Comparison of ENCODE assay signal across 1 cellular context in the genomic region with DNA sequence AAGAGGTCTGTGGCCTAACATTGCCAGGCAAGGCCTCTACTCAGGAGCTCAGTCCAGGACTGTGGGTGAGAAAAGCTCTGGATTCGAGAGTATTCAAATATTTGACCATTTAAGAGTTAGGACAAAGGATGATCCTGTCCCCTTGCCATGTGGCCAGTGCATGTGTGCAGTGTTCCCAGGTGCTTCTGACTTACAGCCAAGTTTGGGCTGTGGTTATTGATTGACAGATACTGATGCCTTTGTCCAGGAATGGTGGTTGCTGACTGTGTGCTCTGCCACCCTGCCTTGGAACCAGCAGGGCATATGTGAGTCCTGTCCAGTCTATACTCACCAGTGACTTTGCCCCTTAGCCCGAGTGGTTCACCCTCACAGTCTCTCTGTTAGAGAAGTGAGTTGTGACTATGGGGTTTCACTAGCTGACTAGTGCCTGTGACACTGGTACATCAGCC.
TF ChIP-seq lines count a peak whose summit lies in the region.

No MANE protein-coding gene starts in this region.

TF ChIP-seq in A549, 52 proteins besides CTCF, POLR2A, EP300 and RAD21 (continued from another document):
- TF ChIP-seq JUN (IDR thresholded peaks at IDR 0.05) (no peak), CHD4 (IDR thresholded peaks at IDR 0.05; ENCODE audit: borderline replicate concordance) (no peak), HOXA7 (CRISPR knock-in tag; IDR thresholded peaks at IDR 0.05) (no peak), FOSL2 (IDR thresholded peaks at IDR 0.05) (no peak), FOSL2 (CRISPR knock-in tag; IDR thresholded peaks at IDR 0.05) (no peak), CBX8 (IDR thresholded peaks at IDR 0.05) (no peak), HEYL (CRISPR knock-in tag; IDR thresholded peaks at IDR 0.05) (no peak), GATA3 (IDR thresholded peaks at IDR 0.05; ENCODE audit: borderline replicate concordance) (no peak), CEBPB (IDR thresholded peaks at IDR 0.05) (no peak), NPAS2 (CRISPR knock-in tag; IDR thresholded peaks at IDR 0.05; ENCODE audit: borderline replicate concordance) (no peak), ESRRA (IDR thresholded peaks at IDR 0.05; ENCODE audit: borderline replicate concordance, low read length) (no peak), MYC (IDR thresholded peaks at IDR 0.05; ENCODE audit: borderline replicate concordance, low read length) (no peak), FOSB (CRISPR knock-in tag; IDR thresholded peaks at IDR 0.05) (no peak)
- TF ChIP-seq, protein P1, sequence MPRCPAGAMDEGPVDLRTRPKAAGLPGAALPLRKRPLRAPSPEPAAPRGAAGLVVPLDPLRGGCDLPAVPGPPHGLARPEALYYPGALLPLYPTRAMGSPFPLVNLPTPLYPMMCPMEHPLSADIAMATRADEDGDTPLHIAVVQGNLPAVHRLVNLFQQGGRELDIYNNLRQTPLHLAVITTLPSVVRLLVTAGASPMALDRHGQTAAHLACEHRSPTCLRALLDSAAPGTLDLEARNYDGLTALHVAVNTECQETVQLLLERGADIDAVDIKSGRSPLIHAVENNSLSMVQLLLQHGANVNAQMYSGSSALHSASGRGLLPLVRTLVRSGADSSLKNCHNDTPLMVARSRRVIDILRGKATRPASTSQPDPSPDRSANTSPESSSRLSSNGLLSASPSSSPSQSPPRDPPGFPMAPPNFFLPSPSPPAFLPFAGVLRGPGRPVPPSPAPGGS (IDR thresholded peaks at IDR 0.05): no peak
- TF ChIP-seq, protein P2, sequence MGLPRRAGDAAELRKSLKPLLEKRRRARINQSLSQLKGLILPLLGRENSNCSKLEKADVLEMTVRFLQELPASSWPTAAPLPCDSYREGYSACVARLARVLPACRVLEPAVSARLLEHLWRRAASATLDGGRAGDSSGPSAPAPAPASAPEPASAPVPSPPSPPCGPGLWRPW (IDR thresholded peaks at IDR 0.05): no peak
- TF ChIP-seq, protein P3, sequence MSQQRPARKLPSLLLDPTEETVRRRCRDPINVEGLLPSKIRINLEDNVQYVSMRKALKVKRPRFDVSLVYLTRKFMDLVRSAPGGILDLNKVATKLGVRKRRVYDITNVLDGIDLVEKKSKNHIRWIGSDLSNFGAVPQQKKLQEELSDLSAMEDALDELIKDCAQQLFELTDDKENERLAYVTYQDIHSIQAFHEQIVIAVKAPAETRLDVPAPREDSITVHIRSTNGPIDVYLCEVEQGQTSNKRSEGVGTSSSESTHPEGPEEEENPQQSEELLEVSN (IDR thresholded peaks at IDR 0.05; ENCODE audit: borderline replicate concordance, low read depth): no peak
- TF ChIP-seq, protein P4, sequence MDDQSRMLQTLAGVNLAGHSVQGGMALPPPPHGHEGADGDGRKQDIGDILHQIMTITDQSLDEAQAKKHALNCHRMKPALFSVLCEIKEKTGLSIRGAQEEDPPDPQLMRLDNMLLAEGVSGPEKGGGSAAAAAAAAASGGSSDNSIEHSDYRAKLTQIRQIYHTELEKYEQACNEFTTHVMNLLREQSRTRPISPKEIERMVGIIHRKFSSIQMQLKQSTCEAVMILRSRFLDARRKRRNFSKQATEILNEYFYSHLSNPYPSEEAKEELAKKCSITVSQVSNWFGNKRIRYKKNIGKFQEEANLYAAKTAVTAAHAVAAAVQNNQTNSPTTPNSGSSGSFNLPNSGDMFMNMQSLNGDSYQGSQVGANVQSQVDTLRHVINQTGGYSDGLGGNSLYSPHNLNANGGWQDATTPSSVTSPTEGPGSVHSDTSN (IDR thresholded peaks at IDR 0.05): no peak
TF ChIP-seq in A549: peak in this region for 0.
